Comparison of ENCODE assay signal across 10 cellular contexts in the genomic region with DNA sequence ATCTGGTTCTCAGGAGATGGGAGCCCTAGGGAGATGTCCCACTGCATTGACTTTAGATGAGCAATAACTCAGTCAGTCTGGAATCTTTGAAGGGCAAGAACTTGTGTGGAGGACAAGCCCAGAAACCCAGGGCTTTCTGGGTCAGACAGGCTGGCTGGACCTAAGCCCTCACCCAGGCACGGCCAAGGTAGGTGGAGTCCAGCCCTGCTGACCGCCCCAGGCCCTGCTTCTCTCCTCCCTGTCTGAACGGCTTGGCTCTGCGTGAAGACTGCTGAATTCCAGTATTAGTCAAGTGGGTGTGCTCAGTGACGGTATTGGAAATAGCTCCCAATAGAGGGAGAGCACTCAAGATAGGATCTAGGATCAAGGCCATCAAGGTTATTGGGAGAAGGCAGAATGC. TPM values are rescaled to one million over a fixed set of nuclear protein-coding genes. Genes with fewer than 3 reads are reported as not detected.
DNase-seq lines count a peak whose midpoint lies in the region; ATAC-seq, FAIRE-seq and TF ChIP-seq lines count a peak whose summit lies in the region.
"Had no signal": no experiment of that assay in that cellular context is flagged by ENCODE, and none has a peak within 500 bp of the region (broad histone marks: within the 10 kb centered on the region; RNA-seq: fewer than 3 reads in every experiment).

No MANE protein-coding gene starts in this region.

- in situ Hi-C loops in HepG2 (cut with HindIII; ENCODE audit: extremely low pct_ligation_motif_present, low pct_unique_long_range_greater_than_20kb): no loop called here

- CTCF ChIA-PET in HepG2 (lab: Yijun Ruan, JAX; ENCODE audit: low intra/inter-chr PET ratio, low total read pairs): no interaction called here

- no peak for TF ChIP-seq POLR2A in HepG2 (IDR thresholded peaks at IDR 0.05; ENCODE audit: insufficient read depth in 1 of 2, low read depth in 2 of 2, low read length in 2 of 2)

- intact Hi-C loops in HepG2 (cut with micrococcal nuclease; ENCODE audit: unreplicated experiment): loop anchor here (10.0 kb wide), 1 partner anchor 1585 kb away; no protein-coding TSS in a partner anchor

- no peak for TF ChIP-seq RAD21 in HepG2 (CRISPR knock-in tag; IDR thresholded peaks at IDR 0.05)

- no peak overlapping the region for H3K4me2 ChIP-seq in HepG2 (ENCODE audit: low read depth, low read length)

- H3K27me3 ChIP-seq in HepG2 (ENCODE audit: control insufficient read depth in 1 of 2, insufficient read depth in 2 of 2, low read length in 2 of 2): peaks cover 10 to 60% of the 10 kb centered on the region in 2 experiments

- FAIRE-seq in HepG2 (lab: Jason Lieb, UNC): no peak
- FAIRE-seq: GM19239 had no signal

- peaks cover 9% of the 10 kb centered on the region; the same call in 1 of the 2 replicates for H3K36me3 Mint-ChIP-seq in HFFc6 (ENCODE audit: low read depth)
- peaks cover 78% of the 10 kb centered on the region for H3K36me3 Mint-ChIP-seq in stimulated activated memory B cell treated with anti-CD40 and anti-IgM and Interleukin-4, amounts not matched to agents 10 μg/mL and 1 μg/mL and 100 μg/mL, for 72 hours

- H3K36me3 ChIP-seq in HepG2 (replicated peaks in 1 of 2; ENCODE audit: control insufficient read depth in 1 of 2, insufficient read depth in 2 of 2, low read length in 2 of 2): no peaks in the 10 kb centered on the region

- ATAC-seq in HepG2: peak; percentile 14; the same call in 1 of the 3 replicates
- no peak for ATAC-seq in stimulated activated memory B cell treated with anti-CD40 and anti-IgM and Interleukin-4, amounts not matched to agents 10 μg/mL and 1 μg/mL and 100 μg/mL, for 72 hours
- no peak for ATAC-seq in GM21367 (IDR thresholded peaks at IDR 0.05; ENCODE audit: unreplicated experiment)
- no peak for ATAC-seq in HG02610 (IDR thresholded peaks at IDR 0.05; ENCODE audit: unreplicated experiment)
- ATAC-seq: stimulated activated naive CD8-positive, alpha-beta T cell treated with anti-CD3 and anti-CD28 coated beads, Interleukin-15, Interleukin-2, amounts not matched to agents 100 U/mL and 50 U/mL, for 24 hours had no signal

- peaks cover 26% of the 10 kb centered on the region for H3K4me1 ChIP-seq in HepG2 (ENCODE audit: insufficient read depth, low read length)

- no peaks in the 10 kb centered on the region for H3K79me2 ChIP-seq in HepG2 (ENCODE audit: insufficient read depth, low read length)

- 0% methylated on average over 4 of the region's 5 CpGs for WGBS in HepG2 (ENCODE audit: low lambda C conversion rate)

- H2AFZ ChIP-seq in HepG2 (ENCODE audit: low read length): no peak overlapping the region

- H3K4me3 ChIP-seq in HepG2 (replicated peaks in 1 of 3; ENCODE audit: insufficient read depth in 1 of 3, low read depth in 2 of 3, low read length in 3 of 3): no peak overlapping the region

- peaks cover 16% of the 10 kb centered on the region for H3K27me3 Mint-ChIP-seq in HFFc6 (ENCODE audit: insufficient read depth)
- H3K27me3 Mint-ChIP-seq in stimulated activated memory B cell treated with anti-CD40 and anti-IgM and Interleukin-4, amounts not matched to agents 10 μg/mL and 1 μg/mL and 100 μg/mL, for 72 hours: no peaks in the 10 kb centered on the region

- TF ChIP-seq CTCF in HFFc6 (IDR thresholded peaks at IDR 0.05) (no peak), HepG2 (CRISPR knock-in tag; IDR thresholded peaks at IDR 0.05) (no peak)

- POLR2A ChIA-PET in HepG2 (lab: Yijun Ruan, JAX): no interaction called here

- peaks cover 6% of the 10 kb centered on the region; the same call in 1 of the 2 replicates for H3K9me3 Mint-ChIP-seq in HFFc6
- H3K9me3 Mint-ChIP-seq in stimulated activated memory B cell treated with anti-CD40 and anti-IgM and Interleukin-4, amounts not matched to agents 10 μg/mL and 1 μg/mL and 100 μg/mL, for 72 hours: no peaks in the 10 kb centered on the region

- peak; percentile 86 for DNase-seq in HFFc6
- DNase-seq in cerebellar cortex (ENCODE audit: low spot score): peak; percentile 9
- DNase-seq in HepG2 (ENCODE audit: low spot score): no peak
- no peak for DNase-seq in iPS-NIHi11 (ENCODE audit: low spot score)
- no peak for DNase-seq in NCI-H82 (lab: John Stamatoyannopoulos, UW)
- DNase-seq: stimulated activated naive CD8-positive, alpha-beta T cell treated with anti-CD3 and anti-CD28 coated beads, Interleukin-15, Interleukin-2, amounts not matched to agents 100 U/mL and 50 U/mL, for 24 hours had no signal

- peak overlapping the region; percentile 77 for H3K27ac Mint-ChIP-seq in HFFc6
- peak overlapping the region; percentile 95 for H3K27ac Mint-ChIP-seq in stimulated activated memory B cell treated with anti-CD40 and anti-IgM and Interleukin-4, amounts not matched to agents 10 μg/mL and 1 μg/mL and 100 μg/mL, for 72 hours

- no peaks in the 10 kb centered on the region for H4K20me1 ChIP-seq in HepG2 (ENCODE audit: insufficient read depth, low read length)

- no TSS peak for BruUV-seq in HepG2 (replicated peaks; lab: Mats Ljungman, UMichigan)

- no peaks in the 10 kb centered on the region for H3K9me3 ChIP-seq in HepG2 (ENCODE audit: low read length)

- no peak overlapping the region for H3K27ac ChIP-seq in HepG2 (ENCODE audit: extremely low read length, insufficient read depth, low read length)

- H3K9ac ChIP-seq in HepG2 (ENCODE audit: insufficient read depth, low read depth, low read length): no peak overlapping the region

- H3K4me3 Mint-ChIP-seq in HFFc6: peak overlapping the region; percentile 57
- peak overlapping the region; percentile 51 for H3K4me3 Mint-ChIP-seq in stimulated activated memory B cell treated with anti-CD40 and anti-IgM and Interleukin-4, amounts not matched to agents 10 μg/mL and 1 μg/mL and 100 μg/mL, for 72 hours

- H3K4me1 Mint-ChIP-seq in HFFc6 (ENCODE audit: low read depth): peaks cover 44% of the 10 kb centered on the region
- H3K4me1 Mint-ChIP-seq in stimulated activated memory B cell treated with anti-CD40 and anti-IgM and Interleukin-4, amounts not matched to agents 10 μg/mL and 1 μg/mL and 100 μg/mL, for 72 hours: peaks cover 91% of the 10 kb centered on the region

- TF ChIP-seq EP300 in HepG2 (IDR thresholded peaks at IDR 0.05; ENCODE audit: low read depth in 2 of 2, low read length in 2 of 2): no peak
- TF ChIP-seq EP300 in HepG2 (CRISPR knock-in tag; IDR thresholded peaks at IDR 0.05; ENCODE audit: borderline replicate concordance): no peak

TF ChIP-seq in HepG2, 621 proteins besides CTCF, POLR2A, EP300 and RAD21 (continues in another document):
- no peak for TF ChIP-seq MEIS1 (CRISPR knock-in tag; IDR thresholded peaks at IDR 0.05; ENCODE audit: borderline replicate concordance)
- TF ChIP-seq ZNF557 (CRISPR knock-in tag; IDR thresholded peaks at IDR 0.05): no peak
- TF ChIP-seq ZNF790 (CRISPR knock-in tag; IDR thresholded peaks at IDR 0.05; ENCODE audit: borderline replicate concordance): no peak

RNA-seq across cellular contexts. Expression of a gene that starts 6.1 kb away (rescaled TPM):
- total RNA-seq in HFFc6 (2021; fragmentation: NEBNext Ultra II Directional; extraction: Animal tissue kit (Norgen Biotek cat#: 25700)): under 1 TPM in 1 of 6 experiments, not detected in 5; 0.06 TPM
- not detected in 2 replicates for total RNA-seq in HepG2 (2016; rRNA removed; fragmentation: Illumina TruSeq; extraction: Trizol)
- total RNA-seq in HepG2 (2016; cell fraction: cytosol; rRNA removed; fragmentation: Illumina TruSeq; extraction: Trizol; ENCODE audit: low read depth): not detected in 2 replicates
- not detected in 2 replicates for total RNA-seq in HepG2 (2016; cell fraction: insoluble cytoplasmic fraction; rRNA removed; fragmentation: Illumina TruSeq; extraction: Trizol)
- not detected in 2 replicates for total RNA-seq in HepG2 (2016; cell fraction: membrane; rRNA removed; fragmentation: Illumina TruSeq; extraction: Trizol)
- total RNA-seq in HepG2 (2016; cell fraction: nucleus; rRNA removed; fragmentation: Illumina TruSeq; extraction: Trizol): not detected in 2 replicates
- not detected in 2 replicates for polyA plus RNA-seq in HepG2 (2011; rRNA removed)
- not detected in 2 replicates for polyA plus RNA-seq in HepG2 (2011; cell fraction: cytosol; rRNA removed)
- not detected in 2 replicates for polyA plus RNA-seq in HepG2 (2011; cell fraction: nucleus; rRNA removed)
- polyA plus RNA-seq in HepG2 (2012): not detected in 2 replicates
- not detected in 2 replicates for polyA plus RNA-seq in HepG2 (2016; cell fraction: cytosol; fragmentation: Illumina TruSeq; extraction: Trizol; ENCODE audit: low read depth)
- polyA plus RNA-seq in HepG2 (2016; cell fraction: insoluble cytoplasmic fraction; fragmentation: Illumina TruSeq; extraction: Trizol; ENCODE audit: low read depth): not detected in 2 replicates
- not detected in 2 replicates for polyA plus RNA-seq in HepG2 (2016; cell fraction: membrane; fragmentation: Illumina TruSeq; extraction: Trizol; ENCODE audit: low read depth)
- polyA plus RNA-seq in HepG2 (2016; cell fraction: nucleus; fragmentation: Illumina TruSeq; extraction: Trizol; ENCODE audit: insufficient read depth, low read depth): not detected in 2 replicates
- not detected in 2 replicates for polyA minus RNA-seq in HepG2 (2011; rRNA and poly(A)+ RNA removed; ENCODE audit: low replicate concordance)
- not detected in 2 replicates for polyA minus RNA-seq in HepG2 (2011; cell fraction: cytosol; rRNA and poly(A)+ RNA removed)
- not detected in 2 replicates for polyA minus RNA-seq in HepG2 (2011; cell fraction: nucleus; rRNA and poly(A)+ RNA removed)

RNA-seq across cellular contexts. Expression of a gene that starts 35.9 kb away (rescaled TPM):
- 100 to 1,000 TPM; 120 to 135 (median 127) TPM for total RNA-seq in HFFc6 (2021; fragmentation: NEBNext Ultra II Directional; extraction: Animal tissue kit (Norgen Biotek cat#: 25700))
- total RNA-seq in HepG2 (2016; rRNA removed; fragmentation: Illumina TruSeq; extraction: Trizol): 3.7 and 5.5 TPM in 2 replicates
- total RNA-seq in HepG2 (2016; cell fraction: cytosol; rRNA removed; fragmentation: Illumina TruSeq; extraction: Trizol; ENCODE audit: low read depth): 1.4 and 2.2 TPM in 2 replicates
- 3.5 and 4.0 TPM in 2 replicates for total RNA-seq in HepG2 (2016; cell fraction: insoluble cytoplasmic fraction; rRNA removed; fragmentation: Illumina TruSeq; extraction: Trizol)
- total RNA-seq in HepG2 (2016; cell fraction: membrane; rRNA removed; fragmentation: Illumina TruSeq; extraction: Trizol): 3.8 and 4.9 TPM in 2 replicates
- 9.3 and 12.2 TPM in 2 replicates for total RNA-seq in HepG2 (2016; cell fraction: nucleus; rRNA removed; fragmentation: Illumina TruSeq; extraction: Trizol)
- polyA plus RNA-seq in HepG2 (2011; rRNA removed): 4.1 and 4.5 TPM in 2 replicates
- 1.1 and 1.9 TPM in 2 replicates for polyA plus RNA-seq in HepG2 (2011; cell fraction: cytosol; rRNA removed)
- 7.0 and 13.4 TPM in 2 replicates for polyA plus RNA-seq in HepG2 (2011; cell fraction: nucleus; rRNA removed)
- 10.4 and 11.2 TPM in 2 replicates for polyA plus RNA-seq in HepG2 (2012)
- polyA plus RNA-seq in HepG2 (2016; cell fraction: cytosol; fragmentation: Illumina TruSeq; extraction: Trizol; ENCODE audit: low read depth): 0.58 and 0.67 TPM in 2 replicates
- polyA plus RNA-seq in HepG2 (2016; cell fraction: insoluble cytoplasmic fraction; fragmentation: Illumina TruSeq; extraction: Trizol; ENCODE audit: low read depth): 9.7 and 15.0 TPM in 2 replicates
- 1.5 and 1.9 TPM in 2 replicates for polyA plus RNA-seq in HepG2 (2016; cell fraction: membrane; fragmentation: Illumina TruSeq; extraction: Trizol; ENCODE audit: low read depth)
- polyA plus RNA-seq in HepG2 (2016; cell fraction: nucleus; fragmentation: Illumina TruSeq; extraction: Trizol; ENCODE audit: insufficient read depth, low read depth): 21.7 and 33.9 TPM in 2 replicates
- 4.8 and 11.8 TPM in 2 replicates for polyA minus RNA-seq in HepG2 (2011; rRNA and poly(A)+ RNA removed; ENCODE audit: low replicate concordance)
- 6.2 and 6.8 TPM in 2 replicates for polyA minus RNA-seq in HepG2 (2011; cell fraction: cytosol; rRNA and poly(A)+ RNA removed)
- 5.5 and 6.5 TPM in 2 replicates for polyA minus RNA-seq in HepG2 (2011; cell fraction: nucleus; rRNA and poly(A)+ RNA removed)

Comparison
In these comparisons a context has a peak if more than half of its experiments do, and no peak if none do; other contexts are left out.
1. DNase-seq: peak in HFFc6 (single experiment) and cerebellar cortex (single experiment); none in HepG2 (single experiment), iPS-NIHi11 (single experiment) and NCI-H82 (single experiment).
2. RNA of a gene that starts 35.9 kb away (total RNA-seq): 120 to 135 TPM in HFFc6; 1.4 to 12.2 TPM in HepG2; every median in the first group is over 4 times any median in the second.